1 cellular context compared by ENCODE assay signal in the genomic region with DNA sequence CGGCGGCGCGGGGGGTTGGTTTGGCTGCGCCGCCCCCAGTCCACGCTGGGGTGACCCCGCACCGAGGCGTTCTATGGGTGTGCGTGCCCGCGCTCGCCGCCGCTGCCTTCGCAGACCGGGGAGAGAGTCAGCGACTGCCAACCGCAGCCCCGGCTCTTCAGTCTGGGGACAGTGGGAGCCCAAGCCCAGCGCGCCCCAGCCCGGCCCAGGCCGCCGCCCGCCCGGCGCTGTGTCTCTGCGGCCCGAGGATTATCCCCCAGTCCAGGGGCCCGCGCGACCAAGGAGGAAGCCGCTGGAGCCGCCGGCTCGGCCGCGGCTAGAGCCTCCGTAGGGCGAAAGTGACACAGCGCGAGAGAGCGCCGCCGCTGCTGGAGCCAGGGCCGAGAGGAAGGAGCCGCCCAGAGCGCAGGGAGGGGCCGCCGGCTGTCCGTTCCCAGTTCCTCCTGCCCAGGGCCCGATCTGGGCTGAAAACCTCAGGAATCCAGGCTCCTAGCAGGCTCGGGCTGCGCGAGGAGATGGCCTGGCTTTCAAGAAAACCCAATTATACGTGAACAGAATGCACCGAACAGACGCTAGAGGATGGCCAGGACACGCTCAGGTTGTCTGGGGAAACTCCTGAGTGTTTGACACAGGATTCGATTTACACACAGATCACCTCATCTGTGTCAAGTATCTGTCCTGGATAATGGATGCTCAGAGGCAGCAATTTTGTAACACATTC.
TF ChIP-seq lines count a peak whose summit lies in the region.

No MANE protein-coding gene starts in this region.

TF ChIP-seq in HepG2, 621 proteins besides CTCF, POLR2A, EP300 and RAD21 (continued from another document):
- TF ChIP-seq RFXAP (CRISPR knock-in tag; IDR thresholded peaks at IDR 0.05; ENCODE audit: borderline replicate concordance) (0 out of 2 replicates have a peak, but pooled peaks have one; percentile 57), MTA1 (CRISPR knock-in tag; IDR thresholded peaks at IDR 0.05; ENCODE audit: borderline replicate concordance) (peak; percentile 50; the same call in 1 of the 2 replicates), TGIF2 (CRISPR knock-in tag; IDR thresholded peaks at IDR 0.05) (peak; percentile 11; the same call in 1 of the 2 replicates), XBP1 (CRISPR knock-in tag; IDR thresholded peaks at IDR 0.05) (no peak), FIP1L1 (IDR thresholded peaks at IDR 0.05; ENCODE audit: borderline replicate concordance, insufficient read depth, low read depth, low read length) (no peak), XRCC5 (optimal IDR thresholded peaks at IDR 0.05; ENCODE audit: low read length) (peak; percentile 12), ZNF160 (CRISPR knock-in tag; IDR thresholded peaks at IDR 0.05) (no peak; the same call in 1 of the 2 replicates), HOXA5 (CRISPR knock-in tag; IDR thresholded peaks at IDR 0.05) (0 out of 2 replicates have a peak, but pooled peaks have one; percentile 44), YEATS4 (CRISPR knock-in tag; IDR thresholded peaks at IDR 0.05; ENCODE audit: borderline replicate concordance) (peak; percentile 87), ZNF574 (CRISPR knock-in tag; IDR thresholded peaks at IDR 0.05) (peak; percentile 59), ZGPAT (CRISPR knock-in tag; IDR thresholded peaks at IDR 0.05) (peak; percentile 82; the same call in 1 of the 2 replicates), ZNF800 (CRISPR knock-in tag; IDR thresholded peaks at IDR 0.05) (peak; percentile 95), ZNF687 (CRISPR knock-in tag; IDR thresholded peaks at IDR 0.05) (peak; percentile 77), TAF1 (CRISPR knock-in tag; IDR thresholded peaks at IDR 0.05) (peak; percentile 36), ZBTB7B (CRISPR knock-in tag; IDR thresholded peaks at IDR 0.05) (peak; percentile 13), ZNF891 (CRISPR knock-in tag; IDR thresholded peaks at IDR 0.05) (peak; percentile 59; the same call in 1 of the 2 replicates)
- TF ChIP-seq, protein P1, sequence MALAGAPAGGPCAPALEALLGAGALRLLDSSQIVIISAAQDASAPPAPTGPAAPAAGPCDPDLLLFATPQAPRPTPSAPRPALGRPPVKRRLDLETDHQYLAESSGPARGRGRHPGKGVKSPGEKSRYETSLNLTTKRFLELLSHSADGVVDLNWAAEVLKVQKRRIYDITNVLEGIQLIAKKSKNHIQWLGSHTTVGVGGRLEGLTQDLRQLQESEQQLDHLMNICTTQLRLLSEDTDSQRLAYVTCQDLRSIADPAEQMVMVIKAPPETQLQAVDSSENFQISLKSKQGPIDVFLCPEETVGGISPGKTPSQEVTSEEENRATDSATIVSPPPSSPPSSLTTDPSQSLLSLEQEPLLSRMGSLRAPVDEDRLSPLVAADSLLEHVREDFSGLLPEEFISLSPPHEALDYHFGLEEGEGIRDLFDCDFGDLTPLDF (CRISPR knock-in tag; IDR thresholded peaks at IDR 0.05) = 0 out of 2 replicates have a peak, but pooled peaks have one; percentile 17
- TF ChIP-seq, protein P2, sequence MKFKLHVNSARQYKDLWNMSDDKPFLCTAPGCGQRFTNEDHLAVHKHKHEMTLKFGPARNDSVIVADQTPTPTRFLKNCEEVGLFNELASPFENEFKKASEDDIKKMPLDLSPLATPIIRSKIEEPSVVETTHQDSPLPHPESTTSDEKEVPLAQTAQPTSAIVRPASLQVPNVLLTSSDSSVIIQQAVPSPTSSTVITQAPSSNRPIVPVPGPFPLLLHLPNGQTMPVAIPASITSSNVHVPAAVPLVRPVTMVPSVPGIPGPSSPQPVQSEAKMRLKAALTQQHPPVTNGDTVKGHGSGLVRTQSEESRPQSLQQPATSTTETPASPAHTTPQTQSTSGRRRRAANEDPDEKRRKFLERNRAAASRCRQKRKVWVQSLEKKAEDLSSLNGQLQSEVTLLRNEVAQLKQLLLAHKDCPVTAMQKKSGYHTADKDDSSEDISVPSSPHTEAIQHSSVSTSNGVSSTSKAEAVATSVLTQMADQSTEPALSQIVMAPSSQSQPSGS (CRISPR knock-in tag; IDR thresholded peaks at IDR 0.05) = no peak
